ENCODE assay signal across 2 cellular contexts in the genomic region with DNA sequence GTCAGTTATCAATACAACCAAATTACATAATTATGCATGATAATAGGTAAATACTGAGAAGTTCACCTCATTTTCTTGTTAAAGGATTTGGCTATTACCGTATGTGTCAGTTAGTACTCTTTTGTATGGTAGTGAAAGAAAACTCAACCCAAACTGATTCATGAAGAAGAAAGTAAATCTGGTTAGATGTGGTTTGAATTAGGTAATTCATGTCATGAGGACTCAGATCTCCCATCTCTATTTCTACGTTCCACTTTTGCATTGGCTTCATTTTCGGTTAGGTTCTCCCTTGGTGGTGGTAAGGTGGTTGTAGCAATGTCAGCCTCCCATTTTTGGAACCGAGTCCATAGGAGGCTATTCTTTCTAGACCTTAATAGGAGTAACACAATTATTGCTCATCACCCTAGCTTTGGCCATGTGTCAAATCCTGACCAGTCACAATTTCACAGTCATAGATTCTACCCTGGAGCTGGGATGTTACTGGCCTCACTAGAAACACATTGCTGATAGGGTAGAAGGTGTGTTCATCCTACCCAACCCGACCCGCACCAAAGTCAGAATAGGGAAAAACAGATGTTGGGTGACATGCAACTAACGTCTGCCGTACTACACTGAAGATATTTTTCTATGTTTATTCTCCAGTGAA.
TF ChIP-seq lines count a peak whose summit lies in the region.

No MANE protein-coding gene starts in this region.

TF ChIP-seq in HCT116, 20 proteins besides CTCF, POLR2A, EP300 and RAD21:
- TF ChIP-seq JUND (IDR thresholded peaks at IDR 0.05) = no peak
- no peak for TF ChIP-seq YY1 (IDR thresholded peaks at IDR 0.05; ENCODE audit: extremely low read depth, insufficient replicate concordance, low read depth, low read length)
- TF ChIP-seq CBX3 (IDR thresholded peaks at IDR 0.05; ENCODE audit: low read depth) = no peak
- TF ChIP-seq SRF (IDR thresholded peaks at IDR 0.05; ENCODE audit: low read depth) = no peak
- no peak for TF ChIP-seq REST (IDR thresholded peaks at IDR 0.05; ENCODE audit: low read depth)
- TF ChIP-seq FOSL1 (IDR thresholded peaks at IDR 0.05; ENCODE audit: low read depth) = no peak
- no peak for TF ChIP-seq SIN3A (IDR thresholded peaks at IDR 0.05; ENCODE audit: low read depth)
- no peak for TF ChIP-seq EZH2 (IDR thresholded peaks at IDR 0.05)
- no peak for TF ChIP-seq ZFX (IDR thresholded peaks at IDR 0.05)

TF ChIP-seq in GM12878, 131 proteins besides CTCF, POLR2A, EP300 and RAD21:
- TF ChIP-seq RUNX3 (IDR thresholded peaks at IDR 0.05; ENCODE audit: low read length) (peak; percentile 56; the same call in 1 of the 2 replicates), KLF5 (IDR thresholded peaks at IDR 0.05; ENCODE audit: partially characterized antibody) (no peak)
